In genomic region chr19:49609499-49610092, GRCh38 we compare ENCODE assay signal across 1 cellular context.
TF ChIP-seq lines count a peak whose summit lies in the region.

No MANE protein-coding gene starts in this region.

TF ChIP-seq in K562, 482 proteins besides CTCF, POLR2A, EP300 and RAD21:
- TF ChIP-seq, protein P1, sequence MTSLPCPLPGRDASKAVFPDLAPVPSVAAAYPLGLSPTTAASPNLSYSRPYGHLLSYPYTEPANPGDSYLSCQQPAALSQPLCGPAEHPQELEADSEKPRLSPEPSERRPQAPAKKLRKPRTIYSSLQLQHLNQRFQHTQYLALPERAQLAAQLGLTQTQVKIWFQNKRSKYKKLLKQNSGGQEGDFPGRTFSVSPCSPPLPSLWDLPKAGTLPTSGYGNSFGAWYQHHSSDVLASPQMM (CRISPR knock-in tag; IDR thresholded peaks at IDR 0.05), result no peak
- TF ChIP-seq TBL1XR1 (IDR thresholded peaks at IDR 0.05; ENCODE audit: low read length in 2 of 2), result no peak
- TF ChIP-seq, protein P2, sequence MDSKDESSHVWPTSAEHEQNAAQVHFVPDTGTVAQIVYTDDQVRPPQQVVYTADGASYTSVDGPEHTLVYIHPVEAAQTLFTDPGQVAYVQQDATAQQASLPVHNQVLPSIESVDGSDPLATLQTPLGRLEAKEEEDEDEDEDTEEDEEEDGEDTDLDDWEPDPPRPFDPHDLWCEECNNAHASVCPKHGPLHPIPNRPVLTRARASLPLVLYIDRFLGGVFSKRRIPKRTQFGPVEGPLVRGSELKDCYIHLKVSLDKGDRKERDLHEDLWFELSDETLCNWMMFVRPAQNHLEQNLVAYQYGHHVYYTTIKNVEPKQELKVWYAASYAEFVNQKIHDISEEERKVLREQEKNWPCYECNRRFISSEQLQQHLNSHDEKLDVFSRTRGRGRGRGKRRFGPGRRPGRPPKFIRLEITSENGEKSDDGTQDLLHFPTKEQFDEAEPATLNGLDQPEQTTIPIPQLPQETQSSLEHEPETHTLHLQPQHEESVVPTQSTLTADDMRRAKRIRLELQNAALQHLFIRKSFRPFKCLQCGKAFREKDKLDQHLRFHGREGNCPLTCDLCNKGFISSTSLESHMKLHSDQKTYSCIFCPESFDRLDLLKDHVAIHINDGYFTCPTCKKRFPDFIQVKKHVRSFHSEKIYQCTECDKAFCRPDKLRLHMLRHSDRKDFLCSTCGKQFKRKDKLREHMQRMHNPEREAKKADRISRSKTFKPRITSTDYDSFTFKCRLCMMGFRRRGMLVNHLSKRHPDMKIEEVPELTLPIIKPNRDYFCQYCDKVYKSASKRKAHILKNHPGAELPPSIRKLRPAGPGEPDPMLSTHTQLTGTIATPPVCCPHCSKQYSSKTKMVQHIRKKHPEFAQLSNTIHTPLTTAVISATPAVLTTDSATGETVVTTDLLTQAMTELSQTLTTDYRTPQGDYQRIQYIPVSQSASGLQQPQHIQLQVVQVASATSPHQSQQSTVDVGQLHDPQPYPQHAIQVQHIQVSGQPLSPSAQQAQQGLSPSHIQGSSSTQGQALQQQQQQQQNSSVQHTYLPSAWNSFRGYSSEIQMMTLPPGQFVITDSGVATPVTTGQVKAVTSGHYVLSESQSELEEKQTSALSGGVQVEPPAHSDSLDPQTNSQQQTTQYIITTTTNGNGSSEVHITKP (IDR thresholded peaks at IDR 0.05; ENCODE audit: partially characterized antibody), result peak; percentile 56
